Comparison of ENCODE assay signal across 22 cellular contexts in genomic region chr6:170375661-170376060, GRCh38.
A peak's percentile ranks its signal among the peaks of the same experiment; 100 is the strongest.
DNase-seq lines count a peak whose midpoint lies in the region; ATAC-seq and TF ChIP-seq lines count a peak whose summit lies in the region.
"Had no signal": no experiment of that assay in that cellular context is flagged by ENCODE, and none has a peak within 500 bp of the region (broad histone marks: within the 10 kb centered on the region; RNA-seq: fewer than 3 reads in every experiment).

No MANE protein-coding gene starts in this region.

- no peak for TF ChIP-seq CTCF in body of pancreas (IDR thresholded peaks at IDR 0.05)

- WGBS in body of pancreas, 2 donors: 90 to 96% methylated on average over 10 of the region's 10 CpGs

- CTCF ChIA-PET in naive thymus-derived CD4-positive, alpha-beta T cell (lab: Charles Lee): no interaction called here

- H3K9me3 Mint-ChIP-seq in CD4-positive, CD25-positive, alpha-beta regulatory T cell: no peaks in the 10 kb centered on the region
- no peaks in the 10 kb centered on the region for H3K9me3 Mint-ChIP-seq in activated T-helper 1 cell treated with anti-CD3 and anti-CD28 coated beads, Interleukin-12 subunit alpha, Interleukin-12 subunit beta, Interleukin-2, Interleukin-4 antibody, amounts not matched to agents 30 ng/mL and 10 ng/mL and 1 ng/mL, durations not matched to agents 14 hours and 24 hours and 36 hours
- H3K9me3 Mint-ChIP-seq in naive thymus-derived CD4-positive, alpha-beta T cell: peaks cover 0 to 11% (median 0%) of the 10 kb centered on the region in 11 donors
- H3K9me3 Mint-ChIP-seq: CD8-positive, alpha-beta memory T cell; stimulated activated effector memory CD8-positive, alpha-beta T cell treated with anti-CD3 and anti-CD28 coated beads, Interleukin-12 subunit alpha, Interleukin-12 subunit beta, amount 100 ng/mL, for 72 hours had no signal

- H3K27ac ChIP-seq in CD4-positive, CD25-positive, alpha-beta regulatory T cell (ENCODE audit: insufficient read depth, low read length, poor library complexity, severe bottlenecking): no peak overlapping the region
- no peak overlapping the region for H3K27ac ChIP-seq in naive thymus-derived CD4-positive, alpha-beta T cell (ENCODE audit: low read depth, low read length)
- no peak overlapping the region for H3K27ac ChIP-seq in body of pancreas
- H3K27ac ChIP-seq: pancreas, Peyer's patch, right lobe of liver, thyroid gland had no signal

- peak overlapping the region; percentile 9 to 95 (median 36) for H3K27ac Mint-ChIP-seq in CD4-positive, CD25-positive, alpha-beta regulatory T cell
- peak overlapping the region; percentile 71 for H3K27ac Mint-ChIP-seq in activated T-helper 1 cell treated with anti-CD3 and anti-CD28 coated beads, Interleukin-12 subunit alpha, Interleukin-12 subunit beta, Interleukin-2, Interleukin-4 antibody, amounts not matched to agents 30 ng/mL and 10 ng/mL and 1 ng/mL, durations not matched to agents 14 hours and 24 hours and 36 hours
- peak overlapping the region in 6 of 9 donors; percentile 0 to 81 (median 28) for H3K27ac Mint-ChIP-seq in naive thymus-derived CD4-positive, alpha-beta T cell
- H3K27ac Mint-ChIP-seq: stimulated activated effector memory CD8-positive, alpha-beta T cell treated with anti-CD3 and anti-CD28 coated beads, Interleukin-12 subunit alpha, Interleukin-12 subunit beta, amount 100 ng/mL, for 72 hours had no signal

- POLR2A ChIA-PET in naive thymus-derived CD4-positive, alpha-beta T cell (lab: Charles Lee): interaction anchor here (0.6 kb wide), 1 partner anchor 638 kb away, joined by 3 read pairs; no protein-coding TSS in a partner anchor

- H3K9me3 ChIP-seq in CD4-positive, CD25-positive, alpha-beta regulatory T cell (ENCODE audit: control insufficient read depth in 2 of 2, low read length in 2 of 2): no peaks in the 10 kb centered on the region
- H3K9me3 ChIP-seq in naive thymus-derived CD4-positive, alpha-beta T cell (ENCODE audit: control insufficient read depth in 2 of 3, low read length in 3 of 3): no peaks in the 10 kb centered on the region
- H3K9me3 ChIP-seq in body of pancreas: no peaks in the 10 kb centered on the region
- H3K9me3 ChIP-seq: pancreas, Peyer's patch, right lobe of liver, thyroid gland had no signal

- H3K27me3 ChIP-seq in CD4-positive, CD25-positive, alpha-beta regulatory T cell (ENCODE audit: control insufficient read depth, insufficient read depth, low read length): no peaks in the 10 kb centered on the region
- no peaks in the 10 kb centered on the region for H3K27me3 ChIP-seq in naive thymus-derived CD4-positive, alpha-beta T cell (ENCODE audit: control insufficient read depth in 2 of 2, insufficient read depth in 2 of 2, low read length in 2 of 2)
- no peaks in the 10 kb centered on the region for H3K27me3 ChIP-seq in body of pancreas
- H3K27me3 ChIP-seq: pancreas, Peyer's patch, right lobe of liver, thyroid gland had no signal

- no peak overlapping the region for H3K4me3 ChIP-seq in CD4-positive, CD25-positive, alpha-beta regulatory T cell (ENCODE audit: low read depth, low read length)
- H3K4me3 ChIP-seq in naive thymus-derived CD4-positive, alpha-beta T cell (ENCODE audit: low read length): no peak overlapping the region
- no peak overlapping the region for H3K4me3 ChIP-seq in body of pancreas
- H3K4me3 ChIP-seq: K562, pancreas, Peyer's patch, right lobe of liver, thyroid gland had no signal

- H3K36me3 ChIP-seq in CD4-positive, CD25-positive, alpha-beta regulatory T cell (ENCODE audit: control insufficient read depth, insufficient read depth, low read length): peaks cover 27% of the 10 kb centered on the region
- peaks cover 0 to 21% (median 0%) of the 10 kb centered on the region in 3 experiments for H3K36me3 ChIP-seq in naive thymus-derived CD4-positive, alpha-beta T cell (ENCODE audit: control insufficient read depth in 2 of 3, insufficient read depth in 3 of 3, low read length in 3 of 3)
- peaks cover 0 to under 1% of the 10 kb centered on the region in 2 donors for H3K36me3 ChIP-seq in body of pancreas (replicated peaks in 1 of 2; ENCODE audit: insufficient read depth in 1 of 2, low read depth in 2 of 2)
- H3K36me3 ChIP-seq: pancreas, Peyer's patch, right lobe of liver, thyroid gland had no signal

- H3K27me3 Mint-ChIP-seq in CD4-positive, CD25-positive, alpha-beta regulatory T cell: no peaks in the 10 kb centered on the region
- H3K27me3 Mint-ChIP-seq in activated T-helper 1 cell treated with anti-CD3 and anti-CD28 coated beads, Interleukin-12 subunit alpha, Interleukin-12 subunit beta, Interleukin-2, Interleukin-4 antibody, amounts not matched to agents 30 ng/mL and 10 ng/mL and 1 ng/mL, durations not matched to agents 14 hours and 24 hours and 36 hours (ENCODE audit: insufficient read depth): no peaks in the 10 kb centered on the region
- H3K27me3 Mint-ChIP-seq in naive thymus-derived CD4-positive, alpha-beta T cell: no peaks in the 10 kb centered on the region
- H3K27me3 Mint-ChIP-seq: CD8-positive, alpha-beta memory T cell had no signal

- no peak for ATAC-seq in CD4-positive, CD25-positive, alpha-beta regulatory T cell (ENCODE audit: low read depth in 2 of 2)
- no peak for ATAC-seq in naive thymus-derived CD4-positive, alpha-beta T cell
- ATAC-seq in body of pancreas (no peak), GM18511 (IDR thresholded peaks at IDR 0.05; ENCODE audit: unreplicated experiment) (no peak), GM21786 (IDR thresholded peaks at IDR 0.05; ENCODE audit: unreplicated experiment) (no peak)
- ATAC-seq: K562; stimulated activated effector memory CD8-positive, alpha-beta T cell treated with anti-CD3 and anti-CD28 coated beads, Interleukin-12 subunit alpha, Interleukin-12 subunit beta, amount 100 ng/mL, for 72 hours had no signal

- intact Hi-C loops in activated T-helper 1 cell treated with anti-CD3 and anti-CD28 coated beads, Interleukin-12 subunit alpha, Interleukin-12 subunit beta, Interleukin-2, Interleukin-4 antibody, amounts not matched to agents 30 ng/mL and 10 ng/mL and 1 ng/mL, durations not matched to agents 14 hours and 24 hours and 36 hours (cut with micrococcal nuclease): no loop called here
- intact Hi-C loops in naive thymus-derived CD4-positive, alpha-beta T cell (cut with micrococcal nuclease): loop anchor here in 1 of 2 donors (10.0 kb wide), 1 partner anchor 61 kb away; no protein-coding TSS in a partner anchor
- intact Hi-C loops in body of pancreas (cut with DNase I): no loop called here

- peaks cover 12 to 36% (median 24%) of the 10 kb centered on the region in 4 donors for H3K4me1 Mint-ChIP-seq in CD4-positive, CD25-positive, alpha-beta regulatory T cell
- peaks cover 11% of the 10 kb centered on the region for H3K4me1 Mint-ChIP-seq in activated T-helper 1 cell treated with anti-CD3 and anti-CD28 coated beads, Interleukin-12 subunit alpha, Interleukin-12 subunit beta, Interleukin-2, Interleukin-4 antibody, amounts not matched to agents 30 ng/mL and 10 ng/mL and 1 ng/mL, durations not matched to agents 14 hours and 24 hours and 36 hours (ENCODE audit: low read depth)
- H3K4me1 Mint-ChIP-seq in naive thymus-derived CD4-positive, alpha-beta T cell: peaks cover 16 to 41% (median 30%) of the 10 kb centered on the region in 7 donors

- H3K4me3 Mint-ChIP-seq in CD4-positive, CD25-positive, alpha-beta regulatory T cell: no peak overlapping the region
- no peak overlapping the region for H3K4me3 Mint-ChIP-seq in activated T-helper 1 cell treated with anti-CD3 and anti-CD28 coated beads, Interleukin-12 subunit alpha, Interleukin-12 subunit beta, Interleukin-2, Interleukin-4 antibody, amounts not matched to agents 30 ng/mL and 10 ng/mL and 1 ng/mL, durations not matched to agents 14 hours and 24 hours and 36 hours
- H3K4me3 Mint-ChIP-seq in naive thymus-derived CD4-positive, alpha-beta T cell: peak overlapping the region in 1 of 10 donors; percentile 16
- H3K4me3 Mint-ChIP-seq: stimulated activated effector memory CD8-positive, alpha-beta T cell treated with anti-CD3 and anti-CD28 coated beads, Interleukin-12 subunit alpha, Interleukin-12 subunit beta, amount 100 ng/mL, for 72 hours had no signal

- H3K36me3 Mint-ChIP-seq in CD4-positive, CD25-positive, alpha-beta regulatory T cell: peaks cover 37% of the 10 kb centered on the region
- H3K36me3 Mint-ChIP-seq in activated T-helper 1 cell treated with anti-CD3 and anti-CD28 coated beads, Interleukin-12 subunit alpha, Interleukin-12 subunit beta, Interleukin-2, Interleukin-4 antibody, amounts not matched to agents 30 ng/mL and 10 ng/mL and 1 ng/mL, durations not matched to agents 14 hours and 24 hours and 36 hours (ENCODE audit: low read depth): peaks cover 14% of the 10 kb centered on the region
- H3K36me3 Mint-ChIP-seq in naive thymus-derived CD4-positive, alpha-beta T cell: peaks cover 9 to 34% (median 11%) of the 10 kb centered on the region in 5 donors

- H3K4me1 ChIP-seq in CD4-positive, CD25-positive, alpha-beta regulatory T cell (ENCODE audit: control insufficient read depth, insufficient read depth, low read length, poor library complexity, severe bottlenecking): peaks cover 12% of the 10 kb centered on the region
- peaks cover 13 to 14% of the 10 kb centered on the region in 2 donors for H3K4me1 ChIP-seq in naive thymus-derived CD4-positive, alpha-beta T cell (ENCODE audit: control insufficient read depth in 2 of 2, insufficient read depth in 2 of 2, low read length in 2 of 2)
- peaks cover 8% of the 10 kb centered on the region for H3K4me1 ChIP-seq in body of pancreas
- H3K4me1 ChIP-seq: Peyer's patch, right lobe of liver had no signal

- TF ChIP-seq POLR2A in body of pancreas (IDR thresholded peaks at IDR 0.05): no peak

- DNase-seq in CD4-positive, CD25-positive, alpha-beta regulatory T cell: no peak
- DNase-seq in NOMO-1 (lab: John Stamatoyannopoulos, UW; ENCODE audit: unreplicated experiment in 2 of 2): peak; percentile 77 to 86
- no peak for DNase-seq in activated T-helper 1 cell treated with anti-CD3 and anti-CD28 coated beads, Interleukin-12 subunit alpha, Interleukin-12 subunit beta, Interleukin-2, Interleukin-4 antibody, amounts not matched to agents 30 ng/mL and 10 ng/mL and 1 ng/mL, durations not matched to agents 14 hours and 24 hours and 36 hours (ENCODE audit: low spot score)
- no peak for DNase-seq in naive thymus-derived CD4-positive, alpha-beta T cell
- no peak for DNase-seq in body of pancreas
- DNase-seq in foreskin melanocyte: no peak
- DNase-seq: activated CD4-positive, CD25-positive, alpha-beta regulatory T cell; activated effector memory CD4-positive, alpha-beta T cell treated with anti-CD3 and anti-CD28 coated beads, Interleukin-2, amount 50 U/mL, for 16 hours; aorta; CD8-positive, alpha-beta memory T cell; DMS79; kidney glomerular epithelial cell; NCI-H2227 treated with DMSO at 0.1 percent for 48 hours; pancreas; Peyer's patch; right lobe of liver; T-helper 2 cell had no signal

Comparison
In these comparisons a context has a peak if more than half of its experiments do, and no peak if none do; other contexts are left out.
1. DNase-seq: peak in NOMO-1 (2 of 2); none in CD4-positive, CD25-positive, alpha-beta regulatory T cell (0 of 3), activated T-helper 1 cell treated with anti-CD3 and anti-CD28 coated beads, Interleukin-12 subunit alpha, Interleukin-12 subunit beta, Interleukin-2, Interleukin-4 antibody, amounts not matched to agents 30 ng/mL and 10 ng/mL and 1 ng/mL, durations not matched to agents 14 hours and 24 hours and 36 hours (single experiment), naive thymus-derived CD4-positive, alpha-beta T cell (0 of 9), body of pancreas (0 of 4) and foreskin melanocyte (single experiment).
2. Peak in every context shown above with its lines, with median percentiles within 50 percentile points of each other: H3K27ac Mint-ChIP-seq.